ENCODE assay signal across 17 cellular contexts in genomic region chr1:215290018-215290417, GRCh38.
"Had no signal": no experiment of that assay in that cellular context is flagged by ENCODE, and none has a peak within 500 bp of the region (broad histone marks: within the 10 kb centered on the region; RNA-seq: fewer than 3 reads in every experiment).

No MANE protein-coding gene starts in this region.

- H3K4me1 Mint-ChIP-seq: activated CD8-positive, alpha-beta memory T cell treated with anti-CD3 and anti-CD28 coated beads, Interleukin-2, amount 10 ng/mL, durations not matched to agents 7 days and 5 days; activated naive CD8-positive, alpha-beta T cell treated with anti-CD3 and anti-CD28 coated beads for 36 hours; activated T-helper 17 cell treated with anti-CD3 and anti-CD28 coated beads, Interleukin-2, amount 50 U/mL, for 72 hours; stimulated activated effector memory CD8-positive, alpha-beta T cell treated with anti-CD3 and anti-CD28 coated beads, Interleukin-12 subunit alpha, Interleukin-12 subunit beta, amount 100 ng/mL, for 72 hours had no signal

- H3K36me3 ChIP-seq: neutrophil, pancreas, right lobe of liver, stomach, vagina, WERI-Rb-1 had no signal

- H3K27me3 ChIP-seq: neutrophil, pancreas, right lobe of liver, stomach, vagina had no signal

- H3K27ac Mint-ChIP-seq: activated CD8-positive, alpha-beta memory T cell treated with anti-CD3 and anti-CD28 coated beads, Interleukin-2, amount 10 ng/mL, durations not matched to agents 7 days and 5 days; activated naive CD8-positive, alpha-beta T cell treated with anti-CD3 and anti-CD28 coated beads for 36 hours; activated T-helper 17 cell treated with anti-CD3 and anti-CD28 coated beads, Interleukin-2, amount 50 U/mL, for 72 hours; brain; natural killer cell treated with Interleukin-12 subunit alpha and Interleukin-12 subunit beta and Interleukin-15 and Interleukin-18, amount 100 ng/mL, for 72 hours; stimulated activated effector memory CD8-positive, alpha-beta T cell treated with anti-CD3 and anti-CD28 coated beads, Interleukin-12 subunit alpha, Interleukin-12 subunit beta, amount 100 ng/mL, for 72 hours had no signal

- H3K4me3 ChIP-seq: pancreas, right lobe of liver, stomach, vagina had no signal

- H3K9me3 ChIP-seq: neutrophil, pancreas, right lobe of liver, vagina had no signal

- H3K4me3 Mint-ChIP-seq: activated CD8-positive, alpha-beta memory T cell treated with anti-CD3 and anti-CD28 coated beads, Interleukin-2, amount 10 ng/mL, durations not matched to agents 7 days and 5 days; activated naive CD8-positive, alpha-beta T cell treated with anti-CD3 and anti-CD28 coated beads for 36 hours; activated T-helper 17 cell treated with anti-CD3 and anti-CD28 coated beads, Interleukin-2, amount 50 U/mL, for 72 hours; brain; natural killer cell treated with Interleukin-12 subunit alpha and Interleukin-12 subunit beta and Interleukin-15 and Interleukin-18, amount 100 ng/mL, for 72 hours; stimulated activated effector memory CD8-positive, alpha-beta T cell treated with anti-CD3 and anti-CD28 coated beads, Interleukin-12 subunit alpha, Interleukin-12 subunit beta, amount 100 ng/mL, for 72 hours had no signal

- H3K4me1 ChIP-seq: pancreas, right lobe of liver, stomach, vagina had no signal

- H3K36me3 Mint-ChIP-seq: activated CD8-positive, alpha-beta memory T cell treated with anti-CD3 and anti-CD28 coated beads, Interleukin-2, amount 10 ng/mL, durations not matched to agents 7 days and 5 days; activated naive CD8-positive, alpha-beta T cell treated with anti-CD3 and anti-CD28 coated beads for 36 hours; brain; natural killer cell treated with Interleukin-12 subunit alpha and Interleukin-12 subunit beta and Interleukin-15 and Interleukin-18, amount 100 ng/mL, for 72 hours; stimulated activated effector memory CD8-positive, alpha-beta T cell treated with anti-CD3 and anti-CD28 coated beads, Interleukin-12 subunit alpha, Interleukin-12 subunit beta, amount 100 ng/mL, for 72 hours had no signal

- DNase-seq: activated CD4-positive, alpha-beta T cell treated with anti-CD3 and anti-CD28 coated beads, Interleukin-2, amount 50 U/mL, for 48 hours; activated CD8-positive, alpha-beta memory T cell treated with anti-CD3 and anti-CD28 coated beads, Interleukin-2, amount 10 ng/mL, durations not matched to agents 7 days and 5 days; activated naive CD4-positive, alpha-beta T cell; activated naive CD8-positive, alpha-beta T cell treated with anti-CD3 and anti-CD28 coated beads for 36 hours; caudate nucleus; left cardiac atrium; pancreas; right lobe of liver; stimulated activated CD4-positive, alpha-beta T cell treated with anti-CD3 and anti-CD28 coated beads, Interleukin-4, amount 100 ng/mL, for 24 hours; stomach; WERI-Rb-1 had no signal

- H3K27me3 Mint-ChIP-seq: activated CD8-positive, alpha-beta memory T cell treated with anti-CD3 and anti-CD28 coated beads, Interleukin-2, amount 10 ng/mL, durations not matched to agents 7 days and 5 days; activated naive CD8-positive, alpha-beta T cell treated with anti-CD3 and anti-CD28 coated beads for 36 hours; activated T-helper 17 cell treated with anti-CD3 and anti-CD28 coated beads, Interleukin-2, amount 50 U/mL, for 72 hours; natural killer cell treated with Interleukin-12 subunit alpha and Interleukin-12 subunit beta and Interleukin-15 and Interleukin-18, amount 100 ng/mL, for 72 hours had no signal
